In the genomic region with DNA sequence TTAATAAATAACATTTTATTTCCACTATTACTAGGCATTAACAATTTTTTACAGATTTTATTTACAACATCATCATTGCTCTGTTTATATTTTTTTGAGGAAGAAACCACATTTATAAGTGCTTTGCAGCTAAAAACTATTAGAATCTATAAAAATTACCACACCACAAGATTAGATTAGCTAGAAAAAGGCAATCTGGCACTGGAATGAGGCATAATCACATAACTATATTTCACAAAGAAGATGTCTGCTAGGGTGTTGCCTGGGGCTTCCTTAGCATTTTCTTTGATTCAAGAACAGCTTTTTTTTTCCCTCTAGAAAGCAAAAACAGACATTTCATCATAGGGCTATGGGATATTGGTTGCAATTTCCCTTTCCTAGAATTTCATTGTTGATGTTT, we compare ENCODE assay signal across 27 cellular contexts.
"Had no signal": no experiment of that assay in that cellular context is flagged by ENCODE, and none has a peak within 500 bp of the region (broad histone marks: within the 10 kb centered on the region; RNA-seq: fewer than 3 reads in every experiment).

No MANE protein-coding gene starts in this region.

- H3K9me3 ChIP-seq: neutrophil, pancreas, psoas muscle, right lobe of liver, stomach, thoracic aorta, thyroid gland, tibial nerve, upper lobe of left lung, vagina had no signal

- H3K27ac Mint-ChIP-seq: natural killer cell treated with Interleukin-12 subunit alpha and Interleukin-12 subunit beta and Interleukin-15 and Interleukin-18, amount 100 ng/mL, for 72 hours; nephron progenitor cell; stimulated activated effector memory CD8-positive, alpha-beta T cell treated with anti-CD3 and anti-CD28 coated beads, Interleukin-12 subunit alpha, Interleukin-12 subunit beta, amount 100 ng/mL, for 72 hours; stimulated activated naive B cell treated with anti-CD40 and anti-IgM and Interleukin-4, amounts not matched to agents 10 μg/mL and 1 μg/mL and 100 μg/mL, for 72 hours; stimulated activated naive CD8-positive, alpha-beta T cell treated with anti-CD3 and anti-CD28 coated beads, Interleukin-15, Interleukin-2, amounts not matched to agents 100 ng/mL and 50 ng/mL, for 24 hours had no signal

- DNase-seq: nephron progenitor cell; nucleus accumbens; pancreas; psoas muscle; right cardiac atrium; right lobe of liver; sigmoid colon; small intestine; stimulated activated CD4-positive, alpha-beta T cell treated with anti-CD3 and anti-CD28 coated beads, Interleukin-15, amount 100 ng/mL, for 24 hours; stimulated activated CD4-positive, alpha-beta T cell treated with anti-CD3 and anti-CD28 coated beads, Interleukin-2, amount 100 ng/mL, for 24 hours; stimulated activated CD4-positive, alpha-beta T cell treated with anti-CD3 and anti-CD28 coated beads, Interleukin-2, amount 100 ng/mL, for 48 hours; stimulated activated CD4-positive, alpha-beta T cell treated with anti-CD3 and anti-CD28 coated beads, Interleukin-4, amount 100 ng/mL, for 24 hours; stimulated activated naive B cell treated with anti-CD40 and anti-IgM and Interleukin-4, amounts not matched to agents 10 μg/mL and 1 μg/mL and 100 μg/mL, for 72 hours; stimulated activated naive CD4-positive, alpha-beta T cell treated with Interleukin-2 at 50 U/mL for 16 hours; stomach; thyroid gland; trophoblast cell; upper lobe of left lung had no signal

- H3K4me1 ChIP-seq: pancreas, psoas muscle, right lobe of liver, sigmoid colon, stomach, thyroid gland, tibial nerve, upper lobe of left lung, vagina had no signal

- H3K4me3 ChIP-seq: pancreas, psoas muscle, right lobe of liver, sigmoid colon, stomach, thoracic aorta, thyroid gland, tibial nerve, upper lobe of left lung, vagina had no signal

- H3K27me3 ChIP-seq: neutrophil, pancreas, right lobe of liver, sigmoid colon, stomach, thyroid gland, tibial nerve, upper lobe of left lung, vagina had no signal

- H3K36me3 ChIP-seq: neutrophil, pancreas, right lobe of liver, sigmoid colon, stomach, thoracic aorta, thyroid gland, tibial nerve, upper lobe of left lung, vagina had no signal

- FAIRE-seq: pancreas, small intestine, urothelium cell line had no signal

- H3K4me3 Mint-ChIP-seq: natural killer cell treated with Interleukin-12 subunit alpha and Interleukin-12 subunit beta and Interleukin-15 and Interleukin-18, amount 100 ng/mL, for 72 hours; nephron progenitor cell; neural crest cell; stimulated activated effector memory CD8-positive, alpha-beta T cell treated with anti-CD3 and anti-CD28 coated beads, Interleukin-12 subunit alpha, Interleukin-12 subunit beta, amount 100 ng/mL, for 72 hours; stimulated activated naive B cell treated with anti-CD40 and anti-IgM and Interleukin-4, amounts not matched to agents 10 μg/mL and 1 μg/mL and 100 μg/mL, for 72 hours; stimulated activated naive CD8-positive, alpha-beta T cell treated with anti-CD3 and anti-CD28 coated beads, Interleukin-15, Interleukin-2, amounts not matched to agents 100 ng/mL and 50 ng/mL, for 24 hours had no signal

- H3K27me3 Mint-ChIP-seq: natural killer cell treated with Interleukin-12 subunit alpha and Interleukin-12 subunit beta and Interleukin-15 and Interleukin-18, amount 100 ng/mL, for 72 hours; stimulated activated naive B cell treated with anti-CD40 and anti-IgM and Interleukin-4, amounts not matched to agents 10 μg/mL and 1 μg/mL and 100 μg/mL, for 72 hours; stimulated activated naive CD8-positive, alpha-beta T cell treated with anti-CD3 and anti-CD28 coated beads, Interleukin-15, Interleukin-2, amounts not matched to agents 100 ng/mL and 50 ng/mL, for 24 hours had no signal

- H3K4me1 Mint-ChIP-seq: neural crest cell; stimulated activated effector memory CD8-positive, alpha-beta T cell treated with anti-CD3 and anti-CD28 coated beads, Interleukin-12 subunit alpha, Interleukin-12 subunit beta, amount 100 ng/mL, for 72 hours; stimulated activated naive B cell treated with anti-CD40 and anti-IgM and Interleukin-4, amounts not matched to agents 10 μg/mL and 1 μg/mL and 100 μg/mL, for 72 hours had no signal

- H3K36me3 Mint-ChIP-seq: stimulated activated effector memory CD8-positive, alpha-beta T cell treated with anti-CD3 and anti-CD28 coated beads, Interleukin-12 subunit alpha, Interleukin-12 subunit beta, amount 100 ng/mL, for 72 hours; stimulated activated naive B cell treated with anti-CD40 and anti-IgM and Interleukin-4, amounts not matched to agents 10 μg/mL and 1 μg/mL and 100 μg/mL, for 72 hours had no signal

- ATAC-seq: natural killer cell treated with Interleukin-12 subunit alpha and Interleukin-12 subunit beta and Interleukin-15 and Interleukin-18, amount 100 ng/mL, for 72 hours; pancreas; psoas muscle; right cardiac atrium; right lobe of liver; stimulated activated effector memory CD8-positive, alpha-beta T cell treated with anti-CD3 and anti-CD28 coated beads, Interleukin-12 subunit alpha, Interleukin-12 subunit beta, amount 100 ng/mL, for 72 hours; stimulated activated naive B cell treated with anti-CD40 and anti-IgM and Interleukin-4, amounts not matched to agents 10 μg/mL and 1 μg/mL and 100 μg/mL, for 72 hours had no signal

- H3K27ac ChIP-seq: neutrophil, pancreas, psoas muscle, right lobe of liver, sigmoid colon, stomach, thoracic aorta, thyroid gland, tibial nerve, upper lobe of left lung, vagina had no signal
